14 cellular contexts compared by ENCODE assay signal in the genomic region with DNA sequence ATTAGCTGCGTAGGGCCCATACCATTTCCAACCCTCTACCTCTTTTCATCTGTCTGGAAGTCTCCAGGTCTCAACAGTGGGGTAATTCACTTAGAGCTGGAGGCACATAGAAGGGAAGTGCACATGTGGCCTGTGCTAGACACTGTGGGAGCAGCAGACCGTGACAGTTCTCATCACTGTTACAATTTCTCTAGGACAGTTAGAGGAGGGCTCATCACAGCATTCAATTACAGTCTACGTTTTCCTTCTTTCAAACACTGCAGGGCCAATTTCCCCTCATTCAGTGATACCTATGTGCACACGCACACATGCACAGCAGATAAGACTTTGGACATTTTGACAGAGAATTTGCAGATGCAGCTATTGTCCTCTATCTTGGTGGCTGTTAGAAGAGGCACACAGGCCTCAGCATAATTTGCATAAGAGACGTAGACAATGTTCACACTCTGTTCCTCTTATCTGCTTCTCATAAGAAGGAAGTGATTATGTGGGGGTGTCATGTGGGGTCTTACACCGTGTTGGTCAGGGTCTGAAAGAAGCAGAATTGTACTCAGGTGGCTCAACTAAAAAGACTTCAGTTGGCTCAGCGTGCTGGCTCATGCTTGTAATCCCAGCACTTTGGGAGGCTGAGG. TPM values are rescaled to one million over a fixed set of nuclear protein-coding genes. Genes with fewer than 3 reads are reported as not detected.
DNase-seq lines count a peak whose midpoint lies in the region; ATAC-seq and TF ChIP-seq lines count a peak whose summit lies in the region.
"Had no signal": no experiment of that assay in that cellular context is flagged by ENCODE, and none has a peak within 500 bp of the region (broad histone marks: within the 10 kb centered on the region; RNA-seq: fewer than 3 reads in every experiment).

No MANE protein-coding gene starts in this region.

- H3K36me3 Mint-ChIP-seq in memory B cell: no peaks in the 10 kb centered on the region
- no peaks in the 10 kb centered on the region for H3K36me3 Mint-ChIP-seq in neural progenitor cell
- H3K36me3 Mint-ChIP-seq in endothelial cell (ENCODE audit: low read depth, unreplicated experiment): no peaks in the 10 kb centered on the region

- no peaks in the 10 kb centered on the region for H3F3A ChIP-seq in neural progenitor cell (ENCODE audit: low read depth)

- H3K27me3 Mint-ChIP-seq in memory B cell: no peaks in the 10 kb centered on the region
- H3K27me3 Mint-ChIP-seq in neural progenitor cell (ENCODE audit: insufficient read depth, low read depth): no peaks in the 10 kb centered on the region
- H3K27me3 Mint-ChIP-seq in endothelial cell (ENCODE audit: unreplicated experiment): no peaks in the 10 kb centered on the region

- peak; percentile 43 to 55 for DNase-seq in memory B cell (ENCODE audit: low spot score in 2 of 2)
- no peak for DNase-seq in neural progenitor cell (ENCODE audit: low spot score)
- DNase-seq in endothelial cell (ENCODE audit: low spot score): no peak
- DNase-seq in NCI-H226: no peak
- no peak for DNase-seq in osteoblast (ENCODE audit: insufficient read length, low spot score, missing footprints)
- DNase-seq: activated naive CD4-positive, alpha-beta T cell treated with anti-CD3 and anti-CD28 coated beads, Interleukin-2, amount 50 U/mL, for 16 hours; DND-41; effector CD8-positive, alpha-beta T cell; NCI-H748 treated with DMSO at 0.1 percent for 48 hours; posterior cingulate gyrus; uterus had no signal

- H3K4me1 Mint-ChIP-seq in memory B cell: peaks cover 18% of the 10 kb centered on the region
- H3K4me1 Mint-ChIP-seq in neural progenitor cell: peaks cover 10% of the 10 kb centered on the region
- H3K4me1 Mint-ChIP-seq in endothelial cell (ENCODE audit: unreplicated experiment): peaks cover 20% of the 10 kb centered on the region

- H3K36me3 ChIP-seq in neural progenitor cell: no peaks in the 10 kb centered on the region
- no peaks in the 10 kb centered on the region for H3K36me3 ChIP-seq in osteoblast (ENCODE audit: insufficient read depth, low read length)
- H3K36me3 ChIP-seq: uterus had no signal

- H3K79me2 ChIP-seq in neural progenitor cell (ENCODE audit: low read depth) (no peaks in the 10 kb centered on the region), osteoblast (ENCODE audit: insufficient read depth, low read length) (no peaks in the 10 kb centered on the region)

- H3K9ac ChIP-seq in neural progenitor cell: no peak overlapping the region

- H3K9me3 ChIP-seq in neural progenitor cell (ENCODE audit: low read depth) (no peaks in the 10 kb centered on the region), osteoblast (ENCODE audit: low read depth, low read length) (no peaks in the 10 kb centered on the region)
- H3K9me3 ChIP-seq: uterus had no signal

- H4K20me1 ChIP-seq in neural progenitor cell (ENCODE audit: low read depth) (no peaks in the 10 kb centered on the region), osteoblast (ENCODE audit: insufficient read depth, low read length) (no peaks in the 10 kb centered on the region)

- H2AFZ ChIP-seq in neural progenitor cell (replicated peaks) (no peak overlapping the region), osteoblast (ENCODE audit: low read length) (no peak overlapping the region)

- H3K9me3 Mint-ChIP-seq in memory B cell (no peaks in the 10 kb centered on the region), neural progenitor cell (no peaks in the 10 kb centered on the region), endothelial cell (ENCODE audit: unreplicated experiment) (no peaks in the 10 kb centered on the region)

- H3K4me3 Mint-ChIP-seq in memory B cell (peak overlapping the region; percentile 58), neural progenitor cell (no peak overlapping the region), endothelial cell (ENCODE audit: unreplicated experiment) (no peak overlapping the region)

- peak overlapping the region; percentile 82 for H3K27ac Mint-ChIP-seq in memory B cell
- H3K27ac Mint-ChIP-seq in neural progenitor cell: no peak overlapping the region
- H3K27ac Mint-ChIP-seq in endothelial cell (ENCODE audit: unreplicated experiment): no peak overlapping the region

- H3K4me2 ChIP-seq in neural progenitor cell (no peak overlapping the region), osteoblast (ENCODE audit: insufficient read depth, low read length) (no peak overlapping the region)

- ATAC-seq in GM18907 (IDR thresholded peaks at IDR 0.05; ENCODE audit: unreplicated experiment): peak; percentile 95
- peak; percentile 97 for ATAC-seq in GM21786 (IDR thresholded peaks at IDR 0.05; ENCODE audit: unreplicated experiment)
- peak; percentile 89 for ATAC-seq in HG03439 (IDR thresholded peaks at IDR 0.05; ENCODE audit: unreplicated experiment)
- ATAC-seq in memory B cell (ENCODE audit: low read depth): peak; percentile 95

- H3K4me1 ChIP-seq in neural progenitor cell (peaks cover 5% of the 10 kb centered on the region), osteoblast (ENCODE audit: insufficient read depth, low read length) (no peaks in the 10 kb centered on the region)
- H3K4me1 ChIP-seq: uterus had no signal

- H3K27ac ChIP-seq in neural progenitor cell (no peak overlapping the region), osteoblast (ENCODE audit: low read depth, low read length) (no peak overlapping the region)
- H3K27ac ChIP-seq: uterus had no signal

- H3K4me3 ChIP-seq in neural progenitor cell: no peak overlapping the region
- no peak overlapping the region for H3K4me3 ChIP-seq in osteoblast (ENCODE audit: insufficient read depth, low read length)
- H3K4me3 ChIP-seq: uterus had no signal

- H3K27me3 ChIP-seq in neural progenitor cell (no peaks in the 10 kb centered on the region), osteoblast (ENCODE audit: insufficient read depth, low read length) (no peaks in the 10 kb centered on the region)
- H3K27me3 ChIP-seq: uterus had no signal

- TF ChIP-seq CTCF in neural progenitor cell (IDR thresholded peaks at IDR 0.05) (no peak), endothelial cell (IDR thresholded peaks at IDR 0.05; ENCODE audit: unreplicated experiment) (no peak), osteoblast (IDR thresholded peaks at IDR 0.05; ENCODE audit: extremely low read depth, low read depth, low read length) (no peak)

RNA-seq across cellular contexts. Expression of a gene that starts 12.6 kb away (rescaled TPM):
- total RNA-seq in neural progenitor cell (ENCODE audit: low replicate concordance) (not detected in 2 replicates), endothelial cell (ENCODE audit: unreplicated experiment) (not detected), osteoblast (not detected in 2 replicates)
- total RNA-seq: uterus had no signal

RNA-seq across cellular contexts. Expression of a gene that starts 13.0 kb away (rescaled TPM):
- not detected in 2 replicates for total RNA-seq in neural progenitor cell (ENCODE audit: low replicate concordance)
- not detected for total RNA-seq in endothelial cell (ENCODE audit: unreplicated experiment)
- not detected in 2 replicates for total RNA-seq in osteoblast
- total RNA-seq: uterus had no signal

RNA-seq across cellular contexts. Expression of a gene that starts 40.3 kb away (rescaled TPM):
- not detected in 2 replicates for total RNA-seq in neural progenitor cell (ENCODE audit: low replicate concordance)
- not detected for total RNA-seq in endothelial cell (ENCODE audit: unreplicated experiment)
- not detected in 2 replicates for total RNA-seq in osteoblast
- total RNA-seq: uterus had no signal

Comparison
In these comparisons a context has a peak if more than half of its experiments do, and no peak if none do; other contexts are left out.
1. DNase-seq: peak in memory B cell (2 of 2); none in neural progenitor cell (single experiment), endothelial cell (single experiment), NCI-H226 (single experiment) and osteoblast (single experiment).
2. Peak in every context shown above with its lines, with median percentiles within 50 percentile points of each other: ATAC-seq.